Comparison of ENCODE assay signal across 1 cellular context in genomic region chr9:127450831-127451680, GRCh38.
A peak's percentile ranks its signal among the peaks of the same experiment; 100 is the strongest.
TF ChIP-seq lines count a peak whose summit lies in the region.

Gene LRSAM1, plus strand, starts transcription at chr9:127451510. Its CDS starts 3,018 bp downstream, at chr9:127454528.
Gene RPL12, minus strand, starts transcription at chr9:127451406. Its CDS starts 89 bp downstream, at chr9:127451317.

TF ChIP-seq in HepG2, 621 proteins besides CTCF, POLR2A, EP300 and RAD21 (continued from another document and continues in another):
- TF ChIP-seq SOX5 (CRISPR knock-in tag; IDR thresholded peaks at IDR 0.05; ENCODE audit: borderline replicate concordance): peak; percentile 69; the same call in 1 of the 2 replicates
- TF ChIP-seq GTF3A (CRISPR knock-in tag; conservative IDR thresholded peaks at IDR 0.05): peak; percentile 97; the same call in 1 of the 2 replicates
- peak; percentile 84 for TF ChIP-seq ZNF788 (CRISPR knock-in tag; IDR thresholded peaks at IDR 0.05; ENCODE audit: borderline replicate concordance)
- TF ChIP-seq ZNF776 (CRISPR knock-in tag; IDR thresholded peaks at IDR 0.05): peak; percentile 43; the same call in 1 of the 2 replicates
- TF ChIP-seq PTBP1 (IDR thresholded peaks at IDR 0.05; ENCODE audit: low read depth, low read length, poor library complexity, severe bottlenecking): peak; percentile 14
- TF ChIP-seq ZNF441 (CRISPR knock-in tag; IDR thresholded peaks at IDR 0.05; ENCODE audit: borderline replicate concordance): peak; percentile 81; the same call in 1 of the 2 replicates
- TF ChIP-seq ZNF430 (CRISPR knock-in tag; IDR thresholded peaks at IDR 0.05): peak; percentile 88
- TF ChIP-seq TARDBP (CRISPR knock-in tag; IDR thresholded peaks at IDR 0.05): peak; percentile 97
- no peak for TF ChIP-seq IKZF4 (CRISPR knock-in tag; IDR thresholded peaks at IDR 0.05; ENCODE audit: borderline replicate concordance, low read depth, not compliant biosample characterization)
- peak; percentile 67; the same call in 1 of the 2 replicates for TF ChIP-seq ZNF850 (CRISPR knock-in tag; conservative IDR thresholded peaks at IDR 0.05)
- no peak for TF ChIP-seq ZNF746 (CRISPR knock-in tag; IDR thresholded peaks at IDR 0.05)
- peak; percentile 77; the same call in 1 of the 2 replicates for TF ChIP-seq PHF20 (CRISPR knock-in tag; IDR thresholded peaks at IDR 0.05)
- peak; percentile 71; the same call in 1 of the 2 replicates for TF ChIP-seq ZBTB43 (CRISPR knock-in tag; conservative IDR thresholded peaks at IDR 0.05)
- no peak for TF ChIP-seq ZNF33B (CRISPR knock-in tag; IDR thresholded peaks at IDR 0.05)
- peak; percentile 83 for TF ChIP-seq ATF7-NPFF (CRISPR knock-in tag; IDR thresholded peaks at IDR 0.05; ENCODE audit: low read depth)
- no peak for TF ChIP-seq ZNF720 (CRISPR knock-in tag; IDR thresholded peaks at IDR 0.05)
- TF ChIP-seq ELF4 (CRISPR knock-in tag; IDR thresholded peaks at IDR 0.05; ENCODE audit: borderline replicate concordance): peak; percentile 84; the same call in 1 of the 2 replicates
- no peak for TF ChIP-seq MYNN (CRISPR knock-in tag; IDR thresholded peaks at IDR 0.05; ENCODE audit: low read depth)
- TF ChIP-seq ZNF672 (CRISPR knock-in tag; IDR thresholded peaks at IDR 0.05): peak; percentile 63; the same call in 1 of the 2 replicates
- TF ChIP-seq NFKB2 (CRISPR knock-in tag; IDR thresholded peaks at IDR 0.05; ENCODE audit: borderline replicate concordance): peak; percentile 75
- no peak for TF ChIP-seq NONO (IDR thresholded peaks at IDR 0.05)
- TF ChIP-seq NONO (CRISPR knock-in tag; conservative IDR thresholded peaks at IDR 0.05): peak; percentile 92
- peak; percentile 34 for TF ChIP-seq CBX1 (IDR thresholded peaks at IDR 0.05; ENCODE audit: low read depth)
- no peak for TF ChIP-seq TCF7 (IDR thresholded peaks at IDR 0.05; ENCODE audit: low read depth)
- TF ChIP-seq KLF11 (CRISPR knock-in tag; IDR thresholded peaks at IDR 0.05): peak; percentile 97
- TF ChIP-seq ZNF709 (CRISPR knock-in tag; IDR thresholded peaks at IDR 0.05): peak; percentile 88
- TF ChIP-seq JUNB (CRISPR knock-in tag; IDR thresholded peaks at IDR 0.05; ENCODE audit: borderline replicate concordance): peak; percentile 42
- TF ChIP-seq ZKSCAN1 (IDR thresholded peaks at IDR 0.05; ENCODE audit: low read length): no peak; the same call in 1 of the 2 replicates
- no peak for TF ChIP-seq ZNF598 (CRISPR knock-in tag; IDR thresholded peaks at IDR 0.05; ENCODE audit: borderline replicate concordance)
- no peak for TF ChIP-seq KDM6A (CRISPR knock-in tag; IDR thresholded peaks at IDR 0.05; ENCODE audit: low read depth)
- TF ChIP-seq HMGXB3 (CRISPR knock-in tag; IDR thresholded peaks at IDR 0.05; ENCODE audit: borderline replicate concordance): peak; percentile 75
- peak; percentile 82; the same call in 1 of the 2 replicates for TF ChIP-seq HBP1 (CRISPR knock-in tag; IDR thresholded peaks at IDR 0.05; ENCODE audit: low read depth)
- TF ChIP-seq IRF1 (CRISPR knock-in tag; IDR thresholded peaks at IDR 0.05; ENCODE audit: low read depth): no peak
- TF ChIP-seq ZNF772 (CRISPR knock-in tag; IDR thresholded peaks at IDR 0.05): peak; percentile 93
- TF ChIP-seq NR2C2 (CRISPR knock-in tag; IDR thresholded peaks at IDR 0.05; ENCODE audit: borderline replicate concordance): peak; percentile 89
- TF ChIP-seq AHDC1 (CRISPR knock-in tag; IDR thresholded peaks at IDR 0.05; ENCODE audit: borderline replicate concordance): peak; percentile 20; the same call in 1 of the 2 replicates
- peak; percentile 88; the same call in 1 of the 2 replicates for TF ChIP-seq PAWR (CRISPR knock-in tag; IDR thresholded peaks at IDR 0.05; ENCODE audit: borderline replicate concordance)
- TF ChIP-seq ZNF780A (CRISPR knock-in tag; IDR thresholded peaks at IDR 0.05): no peak
- TF ChIP-seq ZNF878 (CRISPR knock-in tag; IDR thresholded peaks at IDR 0.05): peak; percentile 83; the same call in 1 of the 2 replicates
- TF ChIP-seq SMYD3 (CRISPR knock-in tag; IDR thresholded peaks at IDR 0.05): no peak
- TF ChIP-seq MBNL3 (CRISPR knock-in tag; conservative IDR thresholded peaks at IDR 0.05): no peak
- TF ChIP-seq SP140L (CRISPR knock-in tag; IDR thresholded peaks at IDR 0.05; ENCODE audit: borderline replicate concordance): no peak
- 0 out of 2 replicates have a peak, but pooled peaks have one; percentile 66 for TF ChIP-seq NFATC3 (CRISPR knock-in tag; IDR thresholded peaks at IDR 0.05)
- TF ChIP-seq ZNF432 (CRISPR knock-in tag; IDR thresholded peaks at IDR 0.05; ENCODE audit: borderline replicate concordance): no peak
- TF ChIP-seq ZNF710 (CRISPR knock-in tag; IDR thresholded peaks at IDR 0.05; ENCODE audit: borderline replicate concordance): no peak
- no peak for TF ChIP-seq ZNF883 (CRISPR knock-in tag; IDR thresholded peaks at IDR 0.05; ENCODE audit: not compliant biosample characterization)
- peak; percentile 96 for TF ChIP-seq ZHX1 (CRISPR knock-in tag; IDR thresholded peaks at IDR 0.05; ENCODE audit: low read depth)
- TF ChIP-seq AHR (CRISPR knock-in tag; IDR thresholded peaks at IDR 0.05): peak; percentile 75; the same call in 1 of the 2 replicates
- TF ChIP-seq NFIC (IDR thresholded peaks at IDR 0.05; ENCODE audit: low read length): peak; percentile 23; the same call in 1 of the 2 replicates
